Comparison of ENCODE assay signal across 22 cellular contexts in genomic region chr5:15554542-15554941, GRCh38. TPM values are rescaled to one million over a fixed set of nuclear protein-coding genes. Genes with fewer than 3 reads are reported as not detected.
"Had no signal": no experiment of that assay in that cellular context is flagged by ENCODE, and none has a peak within 500 bp of the region (broad histone marks: within the 10 kb centered on the region; RNA-seq: fewer than 3 reads in every experiment).

No MANE protein-coding gene starts in this region.

- DNase-seq: activated CD4-positive, alpha-beta memory T cell treated with anti-CD3 and anti-CD28 coated beads for 36 hours; activated CD4-positive, alpha-beta T cell treated with anti-CD3 and anti-CD28 coated beads for 48 hours; activated effector memory CD4-positive, alpha-beta T cell treated with Interleukin-2 at 50 U/mL for 16 hours; activated naive CD4-positive, alpha-beta T cell treated with anti-CD3 and anti-CD28 coated beads, Interleukin-2, amount 50 U/mL, for 16 hours; activated naive CD8-positive, alpha-beta T cell treated with anti-CD3 and anti-CD28 coated beads, Interleukin-2, amount 50 U/mL, for 24 hours; activated T-cell treated with anti-CD3 and anti-CD28 coated beads, Interleukin-2, amount 50 U/mL, for 72 hours; cerebellar nuclear complex; heart left ventricle; islet precursor cell; left colon; naive thymus-derived CD8-positive, alpha-beta T cell; posterior cingulate gyrus; right lobe of liver; stimulated activated CD4-positive, alpha-beta T cell treated with anti-CD3 and anti-CD28 coated beads, Interleukin-2, amount 100 ng/mL, for 24 hours; stimulated activated naive CD8-positive, alpha-beta T cell treated with anti-CD3 and anti-CD28 coated beads, Interleukin-15, amount 100 ng/mL, for 72 hours; T-helper 17 cell had no signal

- H2AFZ ChIP-seq: neural progenitor cell had no signal

- H3K27me3 ChIP-seq: heart left ventricle, neural progenitor cell, right lobe of liver, tibial nerve had no signal

- ATAC-seq: activated naive CD8-positive, alpha-beta T cell treated with anti-CD3 and anti-CD28 coated beads, Interleukin-2, amount 50 U/mL, for 24 hours; activated T-cell treated with anti-CD3 and anti-CD28 coated beads, Interleukin-2, amount 50 U/mL, for 72 hours; left colon; naive thymus-derived CD8-positive, alpha-beta T cell; right lobe of liver; stimulated activated effector memory CD8-positive, alpha-beta T cell treated with anti-CD3 and anti-CD28 coated beads, Interleukin-12 subunit alpha, Interleukin-12 subunit beta, amount 100 ng/mL, for 72 hours; stimulated activated naive CD8-positive, alpha-beta T cell treated with anti-CD3 and anti-CD28 coated beads, Interleukin-15, amount 100 ng/mL, for 72 hours; T-helper 17 cell had no signal

- H3K4me2 ChIP-seq: neural progenitor cell had no signal

- H3K9me3 ChIP-seq: heart left ventricle, right lobe of liver, tibial nerve had no signal

- H3K4me3 Mint-ChIP-seq: activated CD4-positive, alpha-beta memory T cell treated with anti-CD3 and anti-CD28 coated beads for 36 hours; activated naive CD8-positive, alpha-beta T cell treated with anti-CD3 and anti-CD28 coated beads, Interleukin-2, amount 50 U/mL, for 24 hours; activated T-cell treated with anti-CD3 and anti-CD28 coated beads, Interleukin-2, amount 50 U/mL, for 72 hours; naive thymus-derived CD8-positive, alpha-beta T cell; neural progenitor cell; stimulated activated effector memory CD8-positive, alpha-beta T cell treated with anti-CD3 and anti-CD28 coated beads, Interleukin-12 subunit alpha, Interleukin-12 subunit beta, amount 100 ng/mL, for 72 hours; stimulated activated naive CD8-positive, alpha-beta T cell treated with anti-CD3 and anti-CD28 coated beads, Interleukin-15, amount 100 ng/mL, for 72 hours; T-helper 17 cell had no signal

- H3K27ac ChIP-seq: coronary artery, epithelial cell of prostate, heart left ventricle, neural progenitor cell, right lobe of liver, skin epidermis, tibial nerve had no signal

- H3K4me1 Mint-ChIP-seq: activated naive CD8-positive, alpha-beta T cell treated with anti-CD3 and anti-CD28 coated beads, Interleukin-2, amount 50 U/mL, for 24 hours; naive thymus-derived CD8-positive, alpha-beta T cell; stimulated activated effector memory CD8-positive, alpha-beta T cell treated with anti-CD3 and anti-CD28 coated beads, Interleukin-12 subunit alpha, Interleukin-12 subunit beta, amount 100 ng/mL, for 72 hours; stimulated activated naive CD8-positive, alpha-beta T cell treated with anti-CD3 and anti-CD28 coated beads, Interleukin-15, amount 100 ng/mL, for 72 hours; T-helper 17 cell had no signal

- H3K36me3 ChIP-seq: neural progenitor cell, right lobe of liver, tibial nerve had no signal

- H3K4me3 ChIP-seq: coronary artery, heart left ventricle, neural progenitor cell, right lobe of liver, skin epidermis, tibial nerve had no signal

- H3K4me1 ChIP-seq: right lobe of liver had no signal

- H3K36me3 Mint-ChIP-seq: activated CD4-positive, alpha-beta memory T cell treated with anti-CD3 and anti-CD28 coated beads for 36 hours; naive thymus-derived CD8-positive, alpha-beta T cell; stimulated activated effector memory CD8-positive, alpha-beta T cell treated with anti-CD3 and anti-CD28 coated beads, Interleukin-12 subunit alpha, Interleukin-12 subunit beta, amount 100 ng/mL, for 72 hours had no signal

- H3K27me3 Mint-ChIP-seq: activated CD4-positive, alpha-beta memory T cell treated with anti-CD3 and anti-CD28 coated beads for 36 hours; activated naive CD8-positive, alpha-beta T cell treated with anti-CD3 and anti-CD28 coated beads, Interleukin-2, amount 50 U/mL, for 24 hours; naive thymus-derived CD8-positive, alpha-beta T cell; stimulated activated naive CD8-positive, alpha-beta T cell treated with anti-CD3 and anti-CD28 coated beads, Interleukin-15, amount 100 ng/mL, for 72 hours; T-helper 17 cell had no signal

- H3K27ac Mint-ChIP-seq: activated CD4-positive, alpha-beta memory T cell treated with anti-CD3 and anti-CD28 coated beads for 36 hours; activated naive CD8-positive, alpha-beta T cell treated with anti-CD3 and anti-CD28 coated beads, Interleukin-2, amount 50 U/mL, for 24 hours; activated T-cell treated with anti-CD3 and anti-CD28 coated beads, Interleukin-2, amount 50 U/mL, for 72 hours; naive thymus-derived CD8-positive, alpha-beta T cell; neural progenitor cell; stimulated activated effector memory CD8-positive, alpha-beta T cell treated with anti-CD3 and anti-CD28 coated beads, Interleukin-12 subunit alpha, Interleukin-12 subunit beta, amount 100 ng/mL, for 72 hours; stimulated activated naive CD8-positive, alpha-beta T cell treated with anti-CD3 and anti-CD28 coated beads, Interleukin-15, amount 100 ng/mL, for 72 hours; T-helper 17 cell had no signal

RNA-seq across cellular contexts. Expression of gene FBXL7, which starts 54.6 kb away (rescaled TPM):
- total RNA-seq: activated CD4-positive, alpha-beta memory T cell treated with anti-CD3 and anti-CD28 coated beads for 36 hours; activated T-cell treated with anti-CD3 and anti-CD28 coated beads, Interleukin-2, amount 50 U/mL, for 72 hours; naive thymus-derived CD8-positive, alpha-beta T cell; T-helper 17 cell had no signal
- polyA plus RNA-seq: naive thymus-derived CD8-positive, alpha-beta T cell had no signal
